ENCODE assay signal across 13 cellular contexts in the genomic region with DNA sequence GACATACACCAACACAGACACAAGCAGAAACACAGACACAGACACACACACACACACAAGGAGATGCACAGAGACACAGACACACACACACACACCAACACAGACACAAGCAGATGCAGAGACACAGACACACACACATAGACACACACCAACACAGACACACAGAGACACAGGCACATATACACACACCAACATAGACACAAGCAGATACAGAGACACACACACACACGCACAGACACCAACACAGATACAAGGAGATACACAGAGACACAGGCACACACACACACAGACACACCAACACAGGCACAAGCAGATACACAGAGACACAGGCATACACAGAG.
DNase-seq lines count a peak whose midpoint lies in the region; ATAC-seq and TF ChIP-seq lines count a peak whose summit lies in the region.
"Had no signal": no experiment of that assay in that cellular context is flagged by ENCODE, and none has a peak within 500 bp of the region (broad histone marks: within the 10 kb centered on the region; RNA-seq: fewer than 3 reads in every experiment).

No MANE protein-coding gene starts in this region.

- no peaks in the 10 kb centered on the region for H3K9me3 ChIP-seq in DOHH2 (ENCODE audit: control insufficient read depth, insufficient read depth, low read length)
- no peaks in the 10 kb centered on the region for H3K9me3 ChIP-seq in hepatocyte (ENCODE audit: low read depth)
- H3K9me3 ChIP-seq: esophagus squamous epithelium, mucosa of descending colon had no signal

- CTCF ChIA-PET in RWPE1 (lab: Yijun Ruan, JAX), result no interaction called here

- H3K9me2 ChIP-seq in DOHH2 (replicated peaks; ENCODE audit: control insufficient read depth, low read length), result no peaks in the 10 kb centered on the region
- H3K9me2 ChIP-seq in hepatocyte (replicated peaks; ENCODE audit: insufficient read depth), result no peaks in the 10 kb centered on the region

- H3K4me3 ChIP-seq in DOHH2 (ENCODE audit: low read length), result no peak overlapping the region
- no peak overlapping the region for H3K4me3 ChIP-seq in hepatocyte
- H3K4me3 ChIP-seq in skin epidermis, result no peak overlapping the region
- H3K4me3 ChIP-seq: esophagus squamous epithelium, mucosa of descending colon had no signal

- H3K36me3 ChIP-seq in DOHH2 (ENCODE audit: control insufficient read depth, low read length) (no peaks in the 10 kb centered on the region), hepatocyte (replicated peaks; ENCODE audit: insufficient read depth, low read depth) (no peaks in the 10 kb centered on the region)
- H3K36me3 ChIP-seq: esophagus squamous epithelium had no signal

- H3K4me1 ChIP-seq in DOHH2 (ENCODE audit: control insufficient read depth, low read length) (peaks cover 57% of the 10 kb centered on the region), hepatocyte (ENCODE audit: insufficient read depth) (peaks cover 9% of the 10 kb centered on the region)

- no peak for ATAC-seq in activated CD4-positive, CD25-positive, alpha-beta regulatory T cell treated with anti-CD3 and anti-CD28 coated beads, Interleukin-2, amount 50 U/mL, for 24 hours
- no peak for ATAC-seq in HG02884 (IDR thresholded peaks at IDR 0.05; ENCODE audit: unreplicated experiment)

- H3K4me2 ChIP-seq in DOHH2 (ENCODE audit: low read length) (peak overlapping the region; percentile 48), hepatocyte (peak overlapping the region; percentile 3)

- DNase-seq in RWPE1 (ENCODE audit: low spot score) (no peak), hepatocyte (ENCODE audit: low spot score) (no peak), NCI-H1105 treated with DMSO at 0.1 percent for 48 hours (lab: John Stamatoyannopoulos, UW) (no peak)
- no peak for DNase-seq in stimulated activated CD4-positive, alpha-beta T cell treated with anti-CD3 and anti-CD28 coated beads, Interleukin-4, amount 100 ng/mL, for 4 hours
- DNase-seq: esophagus squamous epithelium, GOT3, NCI-H187 treated with DMSO at 0.1 percent for 48 hours, NCI-H526 treated with DMSO at 0.1 percent for 48 hours had no signal

- no peak overlapping the region for H2AFZ ChIP-seq in hepatocyte

- H3K79me2 ChIP-seq in DOHH2 (ENCODE audit: control insufficient read depth, low read length) (no peaks in the 10 kb centered on the region), hepatocyte (no peaks in the 10 kb centered on the region)

- H3K27me3 ChIP-seq in DOHH2 (ENCODE audit: control insufficient read depth, low read length) (no peaks in the 10 kb centered on the region; the same call in 1 of the 2 replicates), hepatocyte (no peaks in the 10 kb centered on the region)
- H3K27me3 ChIP-seq: esophagus squamous epithelium had no signal

- POLR2A ChIA-PET in RWPE1 (lab: Yijun Ruan, JAX; ENCODE audit: low non-redundant PET), result no interaction called here

- no peak overlapping the region; the same call in 1 of the 2 replicates for H3K27ac ChIP-seq in DOHH2 (ENCODE audit: low read depth, low read length)
- peak overlapping the region; percentile 56; the same call in 1 of the 2 replicates for H3K27ac ChIP-seq in RWPE1
- no peak overlapping the region for H3K27ac ChIP-seq in hepatocyte
- H3K27ac ChIP-seq in skin epidermis, result peak overlapping the region in 18 of 21 experiments; percentile 7 to 91 (median 66)

- no peaks in the 10 kb centered on the region for H4K20me1 ChIP-seq in DOHH2 (ENCODE audit: control insufficient read depth, insufficient read depth, low read depth, low read length)
- no peaks in the 10 kb centered on the region for H4K20me1 ChIP-seq in hepatocyte (ENCODE audit: insufficient read depth, poor library complexity, severe bottlenecking)

- TF ChIP-seq CTCF in DOHH2 (IDR thresholded peaks at IDR 0.05; ENCODE audit: low read depth, low read length, poor library complexity, severe bottlenecking), result no peak
- no peak for TF ChIP-seq CTCF in RWPE1 (conservative IDR thresholded peaks at IDR 0.05; ENCODE audit: low read depth)
- no peak for TF ChIP-seq CTCF in hepatocyte (IDR thresholded peaks at IDR 0.05; ENCODE audit: poor library complexity)

- 0 out of 2 replicates have a peak, but pooled peaks cover 4% of the 10 kb centered on the region for H3F3A ChIP-seq in DOHH2 (ENCODE audit: control insufficient read depth, insufficient read depth)

- WGBS in hepatocyte (ENCODE audit: low lambda C conversion rate, missing lambda C conversion rate), result 95% methylated on average over 1 of the region's 1 CpG

Comparison
In these comparisons a context has a peak if more than half of its experiments do, and no peak if none do; other contexts are left out.
1. H3K27ac ChIP-seq: peak in RWPE1 (single experiment) and skin epidermis (18 of 21); none in DOHH2 (single experiment) and hepatocyte (single experiment).